In the genomic region with DNA sequence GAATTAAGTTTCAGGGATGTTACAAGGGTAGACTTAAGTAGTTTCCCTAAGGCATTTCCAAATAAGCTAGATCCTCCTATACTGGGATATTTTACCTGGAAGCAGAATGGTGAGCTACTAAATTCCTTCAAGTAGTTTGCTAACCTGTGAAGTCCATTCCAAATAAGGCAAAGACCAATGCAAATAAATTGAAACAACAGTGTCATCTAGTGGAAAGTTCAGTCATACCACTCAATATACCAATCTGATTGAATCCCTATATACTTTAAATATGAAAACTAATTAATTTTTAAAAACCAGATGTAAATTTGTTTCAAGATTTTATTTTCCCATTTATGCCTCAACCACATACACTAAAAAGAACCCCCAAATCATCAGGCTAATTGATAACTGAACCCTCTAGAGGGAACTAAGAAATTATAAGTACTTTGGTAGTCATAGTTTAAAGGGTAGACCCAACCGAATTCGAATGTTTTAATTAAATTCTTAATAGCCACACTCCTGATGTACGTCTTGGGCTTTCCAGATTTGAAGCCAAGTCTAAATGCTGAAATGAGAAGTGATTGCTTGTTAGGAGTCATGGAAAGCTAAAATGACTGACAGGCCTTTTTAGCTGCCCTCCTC, we compare ENCODE assay signal across 8 cellular contexts.
DNase-seq lines count a peak whose midpoint lies in the region; ATAC-seq and TF ChIP-seq lines count a peak whose summit lies in the region.

No MANE protein-coding gene starts in this region.

- no peaks in the 10 kb centered on the region for H3K36me3 Mint-ChIP-seq in mesothelial cell of epicardium

- RAD21 ChIA-PET in HCT116 (lab: Charles Lee; ENCODE audit: low non-redundant PET in 1 of 2, low total read pairs in 2 of 2, uncharacterized antibody in 2 of 2, unreplicated experiment in 2 of 2), result no interaction called here

- no peak for TF ChIP-seq POLR2A in HCT116 (IDR thresholded peaks at IDR 0.05; ENCODE audit: borderline replicate concordance, extremely low read depth, insufficient read depth, insufficient read length)

- H3K4me3 ChIP-seq in HCT116 (replicated peaks in 1 of 2; ENCODE audit: low read depth in 1 of 2, low read length in 2 of 2), result no peak overlapping the region

- TF ChIP-seq CTCF in HCT116 (IDR thresholded peaks at IDR 0.05 in 2 of 3, conservative IDR thresholded peaks at IDR 0.05 in 1 of 3; ENCODE audit: borderline replicate concordance in 1 of 3, insufficient read depth in 1 of 3, low read depth in 2 of 3, low read length in 2 of 3) (peak; percentile 32 to 66 (median 41); a peak in 4 of 6 replicates), mesothelial cell of epicardium (IDR thresholded peaks at IDR 0.05; ENCODE audit: unreplicated experiment) (peak; percentile 66)

- intact Hi-C loops in HCT116 (cut with micrococcal nuclease), result no loop called here

- H2AFZ ChIP-seq in HCT116 (ENCODE audit: low read depth, low read length, poor library complexity, severe bottlenecking), result no peak overlapping the region

- TF ChIP-seq RAD21 in HCT116 (IDR thresholded peaks at IDR 0.05; ENCODE audit: low read depth), result peak; percentile 65

- peaks cover 5% of the 10 kb centered on the region for H3K27me3 Mint-ChIP-seq in mesothelial cell of epicardium (ENCODE audit: low read depth)

- H3K79me2 ChIP-seq in HCT116 (ENCODE audit: insufficient read depth, low read length), result no peaks in the 10 kb centered on the region

- BruUV-seq in HCT116 (replicated peaks; lab: Mats Ljungman, UMichigan), result no TSS peak

- H3K4me2 ChIP-seq in HCT116 (ENCODE audit: low read length), result no peak overlapping the region

- H3K36me3 ChIP-seq in HCT116 (ENCODE audit: control insufficient read depth in 1 of 2, insufficient read depth in 2 of 2, low read length in 2 of 2), result no peaks in the 10 kb centered on the region

- no peaks in the 10 kb centered on the region for H3K4me1 ChIP-seq in HCT116 (ENCODE audit: control insufficient read depth in 1 of 2, insufficient read depth in 2 of 2, low read length in 2 of 2)

- CTCF ChIA-PET in HCT116 (lab: Charles Lee), result interaction anchor here (0.6 to 2.0 kb wide), 7 partner anchors 11 to 1538 kb away, joined by 3 to 6 read pairs (median 4); no protein-coding TSS in a partner anchor

- peaks cover 18% of the 10 kb centered on the region for H3K4me1 Mint-ChIP-seq in mesothelial cell of epicardium

- no peak overlapping the region for H3K27ac ChIP-seq in HCT116 (ENCODE audit: low read depth, low read length)

- no peaks in the 10 kb centered on the region for H4K20me1 ChIP-seq in HCT116 (ENCODE audit: insufficient read depth)

- POLR2A ChIA-PET in HCT116 (lab: Charles Lee), result no interaction called here

- H3K9me3 ChIP-seq in HCT116 (ENCODE audit: control insufficient read depth in 1 of 2, insufficient read depth in 1 of 2, low read depth in 1 of 2, low read length in 2 of 2), result no peaks in the 10 kb centered on the region

- H3K27me3 ChIP-seq in HCT116 (ENCODE audit: insufficient read depth, low read length), result peaks cover 17% of the 10 kb centered on the region; the same call in 1 of the 2 replicates

- no peak overlapping the region for H3K4me3 Mint-ChIP-seq in mesothelial cell of epicardium

- H3K27ac Mint-ChIP-seq in mesothelial cell of epicardium, result no peak overlapping the region

- ATAC-seq in HCT116, result peak; percentile 76
- ATAC-seq in GM21390 (IDR thresholded peaks at IDR 0.05; ENCODE audit: unreplicated experiment), result no peak

- DNase-seq in DMS153 treated with DMSO at 0.1 percent for 48 hours (lab: John Stamatoyannopoulos, UW; ENCODE audit: unreplicated experiment), result peak; percentile 33
- DNase-seq in HCT116 (ENCODE audit: low read depth, low spot score), result peak; percentile 23
- peak; percentile 49 for DNase-seq in NCI-H2227 treated with DMSO at 0.1 percent for 48 hours (lab: John Stamatoyannopoulos, UW)
- DNase-seq in cerebellum (ENCODE audit: low spot score), result peak; percentile 4
- DNase-seq in mesothelial cell of epicardium (ENCODE audit: low spot score in 2 of 2, unreplicated experiment in 2 of 2), result no peak
- no peak for DNase-seq in HPDE6-E6E7 (ENCODE audit: extremely low spot score)
- no peak for DNase-seq in NCI-H446 treated with DMSO at 0.1 percent for 48 hours (lab: John Stamatoyannopoulos, UW)

- no peaks in the 10 kb centered on the region for H3K9me3 Mint-ChIP-seq in mesothelial cell of epicardium

- no peak overlapping the region for H3K9ac ChIP-seq in HCT116 (ENCODE audit: low read length)

- H3K9me2 ChIP-seq in HCT116 (ENCODE audit: insufficient read depth), result no peaks in the 10 kb centered on the region

TF ChIP-seq in HCT116, 20 proteins besides CTCF, POLR2A, EP300 and RAD21:
- TF ChIP-seq EZH2phosphoT487 (IDR thresholded peaks at IDR 0.05; ENCODE audit: borderline replicate concordance) (no peak), YY1 (IDR thresholded peaks at IDR 0.05; ENCODE audit: extremely low read depth, insufficient replicate concordance, low read depth, low read length) (no peak), TCF7L2 (IDR thresholded peaks at IDR 0.05; ENCODE audit: borderline replicate concordance, extremely low read depth, insufficient read depth, insufficient read length) (no peak), EZH2 (IDR thresholded peaks at IDR 0.05) (no peak), SRF (IDR thresholded peaks at IDR 0.05; ENCODE audit: low read depth) (peak; percentile 92)
- TF ChIP-seq, protein P1, sequence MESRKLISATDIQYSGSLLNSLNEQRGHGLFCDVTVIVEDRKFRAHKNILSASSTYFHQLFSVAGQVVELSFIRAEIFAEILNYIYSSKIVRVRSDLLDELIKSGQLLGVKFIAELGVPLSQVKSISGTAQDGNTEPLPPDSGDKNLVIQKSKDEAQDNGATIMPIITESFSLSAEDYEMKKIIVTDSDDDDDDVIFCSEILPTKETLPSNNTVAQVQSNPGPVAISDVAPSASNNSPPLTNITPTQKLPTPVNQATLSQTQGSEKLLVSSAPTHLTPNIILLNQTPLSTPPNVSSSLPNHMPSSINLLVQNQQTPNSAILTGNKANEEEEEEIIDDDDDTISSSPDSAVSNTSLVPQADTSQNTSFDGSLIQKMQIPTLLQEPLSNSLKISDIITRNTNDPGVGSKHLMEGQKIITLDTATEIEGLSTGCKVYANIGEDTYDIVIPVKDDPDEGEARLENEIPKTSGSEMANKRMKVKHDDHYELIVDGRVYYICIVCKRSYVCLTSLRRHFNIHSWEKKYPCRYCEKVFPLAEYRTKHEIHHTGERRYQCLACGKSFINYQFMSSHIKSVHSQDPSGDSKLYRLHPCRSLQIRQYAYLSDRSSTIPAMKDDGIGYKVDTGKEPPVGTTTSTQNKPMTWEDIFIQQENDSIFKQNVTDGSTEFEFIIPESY (IDR thresholded peaks at IDR 0.05; ENCODE audit: extremely low read depth, insufficient replicate concordance, low read length), result no peak
- TF ChIP-seq, protein P2, sequence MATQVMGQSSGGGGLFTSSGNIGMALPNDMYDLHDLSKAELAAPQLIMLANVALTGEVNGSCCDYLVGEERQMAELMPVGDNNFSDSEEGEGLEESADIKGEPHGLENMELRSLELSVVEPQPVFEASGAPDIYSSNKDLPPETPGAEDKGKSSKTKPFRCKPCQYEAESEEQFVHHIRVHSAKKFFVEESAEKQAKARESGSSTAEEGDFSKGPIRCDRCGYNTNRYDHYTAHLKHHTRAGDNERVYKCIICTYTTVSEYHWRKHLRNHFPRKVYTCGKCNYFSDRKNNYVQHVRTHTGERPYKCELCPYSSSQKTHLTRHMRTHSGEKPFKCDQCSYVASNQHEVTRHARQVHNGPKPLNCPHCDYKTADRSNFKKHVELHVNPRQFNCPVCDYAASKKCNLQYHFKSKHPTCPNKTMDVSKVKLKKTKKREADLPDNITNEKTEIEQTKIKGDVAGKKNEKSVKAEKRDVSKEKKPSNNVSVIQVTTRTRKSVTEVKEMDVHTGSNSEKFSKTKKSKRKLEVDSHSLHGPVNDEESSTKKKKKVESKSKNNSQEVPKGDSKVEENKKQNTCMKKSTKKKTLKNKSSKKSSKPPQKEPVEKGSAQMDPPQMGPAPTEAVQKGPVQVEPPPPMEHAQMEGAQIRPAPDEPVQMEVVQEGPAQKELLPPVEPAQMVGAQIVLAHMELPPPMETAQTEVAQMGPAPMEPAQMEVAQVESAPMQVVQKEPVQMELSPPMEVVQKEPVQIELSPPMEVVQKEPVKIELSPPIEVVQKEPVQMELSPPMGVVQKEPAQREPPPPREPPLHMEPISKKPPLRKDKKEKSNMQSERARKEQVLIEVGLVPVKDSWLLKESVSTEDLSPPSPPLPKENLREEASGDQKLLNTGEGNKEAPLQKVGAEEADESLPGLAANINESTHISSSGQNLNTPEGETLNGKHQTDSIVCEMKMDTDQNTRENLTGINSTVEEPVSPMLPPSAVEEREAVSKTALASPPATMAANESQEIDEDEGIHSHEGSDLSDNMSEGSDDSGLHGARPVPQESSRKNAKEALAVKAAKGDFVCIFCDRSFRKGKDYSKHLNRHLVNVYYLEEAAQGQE (IDR thresholded peaks at IDR 0.05; ENCODE audit: low read depth), result no peak

Comparison
In these comparisons a context has a peak if more than half of its experiments do, and no peak if none do; other contexts are left out.
1. DNase-seq: peak in DMS153 treated with DMSO at 0.1 percent for 48 hours (single experiment), HCT116 (single experiment), NCI-H2227 treated with DMSO at 0.1 percent for 48 hours (single experiment) and cerebellum (single experiment); none in mesothelial cell of epicardium (0 of 2), HPDE6-E6E7 (single experiment) and NCI-H446 treated with DMSO at 0.1 percent for 48 hours (single experiment).